In genomic region chr5:114358329-114358728, GRCh38 we compare ENCODE assay signal across 23 cellular contexts. TPM values are rescaled to one million over a fixed set of nuclear protein-coding genes. Genes with fewer than 3 reads are reported as not detected.
DNase-seq lines count a peak whose midpoint lies in the region; ATAC-seq, FAIRE-seq and TF ChIP-seq lines count a peak whose summit lies in the region.
"Had no signal": no experiment of that assay in that cellular context is flagged by ENCODE, and none has a peak within 500 bp of the region (broad histone marks: within the 10 kb centered on the region; RNA-seq: fewer than 3 reads in every experiment).

No MANE protein-coding gene starts in this region.

- H3K9me2 ChIP-seq in GM23338 (ENCODE audit: insufficient read depth) (no peaks in the 10 kb centered on the region), MM.1S (replicated peaks; ENCODE audit: insufficient read depth, low read length) (no peaks in the 10 kb centered on the region), neural cell (ENCODE audit: insufficient read depth, low read length) (no peaks in the 10 kb centered on the region)

- no peaks in the 10 kb centered on the region for H3K36me3 ChIP-seq in GM23338 (ENCODE audit: insufficient read depth)
- no peaks in the 10 kb centered on the region for H3K36me3 ChIP-seq in MM.1S (replicated peaks; ENCODE audit: insufficient read depth, low read length)
- no peaks in the 10 kb centered on the region for H3K36me3 ChIP-seq in neural cell (ENCODE audit: insufficient read depth, low read length)
- H3K36me3 ChIP-seq in ascending aorta, result no peaks in the 10 kb centered on the region
- H3K36me3 ChIP-seq: BE2C, MG63, prostate gland, spleen had no signal

- no peaks in the 10 kb centered on the region; the same call in 1 of the 3 replicates for H3K9me3 Mint-ChIP-seq in GM23338
- H3K9me3 Mint-ChIP-seq: natural killer cell treated with Interleukin-12 subunit alpha and Interleukin-12 subunit beta and Interleukin-15 and Interleukin-18, amount 100 ng/mL, for 72 hours had no signal

- no peak for TF ChIP-seq POLR2A in H54 (IDR thresholded peaks at IDR 0.05; ENCODE audit: low read depth, low read length)

- H3K4me1 Mint-ChIP-seq in GM23338, result peaks cover 44% of the 10 kb centered on the region

- H3F3A ChIP-seq in GM23338 (replicated peaks; ENCODE audit: low read depth), result no peaks in the 10 kb centered on the region
- peaks cover 9% of the 10 kb centered on the region; the same call in 1 of the 2 replicates for H3F3A ChIP-seq in MM.1S (ENCODE audit: insufficient read depth, low read length)
- no peaks in the 10 kb centered on the region for H3F3A ChIP-seq in neural cell (ENCODE audit: insufficient read depth, low read length, poor library complexity, severe bottlenecking)

- TF ChIP-seq RAD21 in neural cell (conservative IDR thresholded peaks at IDR 0.05), result peak; percentile 85

- no peak overlapping the region for H3K4me3 ChIP-seq in GM23338
- H3K4me3 ChIP-seq in MM.1S (ENCODE audit: low read length), result no peak overlapping the region
- no peak overlapping the region for H3K4me3 ChIP-seq in choroid plexus epithelial cell (ENCODE audit: low read depth, low read length)
- H3K4me3 ChIP-seq in neural cell (ENCODE audit: low read length), result no peak overlapping the region
- no peak overlapping the region for H3K4me3 ChIP-seq in ascending aorta
- H3K4me3 ChIP-seq: coronary artery, MG63, prostate gland, spleen had no signal

- H3K4me3 Mint-ChIP-seq in GM23338, result no peak overlapping the region
- H3K4me3 Mint-ChIP-seq: natural killer cell treated with Interleukin-12 subunit alpha and Interleukin-12 subunit beta and Interleukin-15 and Interleukin-18, amount 100 ng/mL, for 72 hours had no signal

- peaks cover 40% of the 10 kb centered on the region for H3K4me1 ChIP-seq in GM23338 (ENCODE audit: insufficient read depth)
- H3K4me1 ChIP-seq in MM.1S (ENCODE audit: low read length), result no peaks in the 10 kb centered on the region
- H3K4me1 ChIP-seq in ascending aorta, result peaks cover 10 to 12% of the 10 kb centered on the region in 2 donors
- H3K4me1 ChIP-seq: BE2C, prostate gland had no signal

- DNase-seq in GM23338 (ENCODE audit: low spot score) (no peak), MM.1S (no peak), choroid plexus epithelial cell (ENCODE audit: low read depth) (no peak), inferior parietal cortex (ENCODE audit: extremely low spot score) (no peak), ascending aorta (ENCODE audit: low spot score in 2 of 2) (no peak), H54 (ENCODE audit: insufficient read length, low spot score) (no peak), NCI-H1694 (lab: John Stamatoyannopoulos, UW) (no peak)
- DNase-seq: activated CD4-positive, alpha-beta T cell treated with anti-CD3 and anti-CD28 coated beads, Interleukin-2, amount 50 U/mL, for 4 hours; activated gamma-delta T cell; BE2C; GDM1; kidney glomerular epithelial cell; mesendoderm; MG63; NCI-H187 treated with DMSO at 0.1 percent for 48 hours; spleen; stimulated activated CD8-positive, alpha-beta memory T cell treated with anti-CD3 and anti-CD28 coated beads, Interleukin-4, amount 100 ng/mL, for 48 hours had no signal

- H3K27me3 ChIP-seq in GM23338 (ENCODE audit: insufficient read depth), result no peaks in the 10 kb centered on the region
- no peaks in the 10 kb centered on the region for H3K27me3 ChIP-seq in MM.1S (replicated peaks; ENCODE audit: insufficient read depth, low read length)
- H3K27me3 ChIP-seq in neural cell (ENCODE audit: insufficient read depth, low read depth, low read length), result peaks cover 22% of the 10 kb centered on the region
- peaks cover 9% of the 10 kb centered on the region for H3K27me3 ChIP-seq in ascending aorta

- TF ChIP-seq EP300 in neural cell (conservative IDR thresholded peaks at IDR 0.05; ENCODE audit: poor library complexity, severe bottlenecking), result no peak

- peaks cover 5% of the 10 kb centered on the region; the same call in 2 of the 3 replicates for H3K36me3 Mint-ChIP-seq in GM23338 (ENCODE audit: low read depth)
- H3K36me3 Mint-ChIP-seq: natural killer cell treated with Interleukin-12 subunit alpha and Interleukin-12 subunit beta and Interleukin-15 and Interleukin-18, amount 100 ng/mL, for 72 hours had no signal

- H3K27me3 Mint-ChIP-seq in GM23338 (ENCODE audit: insufficient read depth, low read depth, poor library complexity), result peaks cover 8% of the 10 kb centered on the region

- H2AFZ ChIP-seq in GM23338 (no peak overlapping the region), MM.1S (ENCODE audit: low read length) (no peak overlapping the region), neural cell (ENCODE audit: low read depth, low read length) (no peak overlapping the region)

- H3K9ac ChIP-seq in MM.1S (ENCODE audit: low read length) (no peak overlapping the region), neural cell (ENCODE audit: low read length) (no peak overlapping the region)

- no peak for ATAC-seq in GM23338
- ATAC-seq: natural killer cell treated with Interleukin-12 subunit alpha and Interleukin-12 subunit beta and Interleukin-15 and Interleukin-18, amount 100 ng/mL, for 72 hours; Right ventricle myocardium inferior had no signal

- H4K20me1 ChIP-seq in GM23338 (replicated peaks; ENCODE audit: insufficient read depth) (no peaks in the 10 kb centered on the region), MM.1S (ENCODE audit: insufficient read depth, low read length) (no peaks in the 10 kb centered on the region), neural cell (ENCODE audit: insufficient read depth) (no peaks in the 10 kb centered on the region)

- peak in 1 of 2 experiments; percentile 51; a peak in 3 of 4 replicates for TF ChIP-seq CTCF in GM23338 (conservative IDR thresholded peaks at IDR 0.05; ENCODE audit: low read depth in 2 of 2)
- TF ChIP-seq CTCF in MM.1S (IDR thresholded peaks at IDR 0.05; ENCODE audit: low read length), result peak; percentile 13; the same call in 1 of the 2 replicates
- peak; percentile 11 for TF ChIP-seq CTCF in choroid plexus epithelial cell (conservative IDR thresholded peaks at IDR 0.05; ENCODE audit: low read depth, low read length)
- peak; percentile 79 for TF ChIP-seq CTCF in neural cell (IDR thresholded peaks at IDR 0.05; ENCODE audit: poor library complexity, severe bottlenecking)
- no peak for TF ChIP-seq CTCF in ascending aorta (IDR thresholded peaks at IDR 0.05)

- H3K4me2 ChIP-seq in GM23338 (peak overlapping the region; percentile 70; the same call in 1 of the 2 replicates), MM.1S (ENCODE audit: low read depth, low read length) (no peak overlapping the region), neural cell (ENCODE audit: low read length) (no peak overlapping the region)

- no peak for FAIRE-seq in H54 (lab: Jason Lieb, UNC)

- H3K27ac Mint-ChIP-seq in GM23338, result peak overlapping the region; percentile 56; the same call in 1 of the 2 replicates
- H3K27ac Mint-ChIP-seq: natural killer cell treated with Interleukin-12 subunit alpha and Interleukin-12 subunit beta and Interleukin-15 and Interleukin-18, amount 100 ng/mL, for 72 hours had no signal

- H3K79me2 ChIP-seq in GM23338 (replicated peaks; ENCODE audit: insufficient read depth) (peaks cover 4% of the 10 kb centered on the region; the same call in 1 of the 2 replicates), MM.1S (ENCODE audit: low read length) (no peaks in the 10 kb centered on the region), neural cell (replicated peaks; ENCODE audit: insufficient read depth, low read length) (no peaks in the 10 kb centered on the region)

- no peaks in the 10 kb centered on the region for H3K9me3 ChIP-seq in MM.1S (replicated peaks; ENCODE audit: insufficient read depth, low read length)
- no peaks in the 10 kb centered on the region for H3K9me3 ChIP-seq in neural cell (ENCODE audit: low read length)
- no peaks in the 10 kb centered on the region for H3K9me3 ChIP-seq in ascending aorta
- H3K9me3 ChIP-seq: BE2C, MG63, prostate gland, spleen had no signal

- H3K27ac ChIP-seq in GM23338 (ENCODE audit: low read depth) (no peak overlapping the region), MM.1S (ENCODE audit: low read length) (no peak overlapping the region), neural cell (ENCODE audit: low read length) (no peak overlapping the region), ascending aorta (no peak overlapping the region)
- H3K27ac ChIP-seq: coronary artery, prostate gland, spleen had no signal

- intact Hi-C loops in ascending aorta (cut with DNase I), result no loop called here

TF ChIP-seq in GM23338, 12 proteins besides CTCF, POLR2A, EP300 and RAD21 (continues in another document):
- TF ChIP-seq EZH2 (IDR thresholded peaks at IDR 0.05; ENCODE audit: low read depth, unreplicated experiment) (no peak), JUNB (IDR thresholded peaks at IDR 0.05; ENCODE audit: unreplicated experiment) (no peak), STAT1 (IDR thresholded peaks at IDR 0.05; ENCODE audit: unreplicated experiment) (no peak), ZNF114 (CRISPR knock-in tag; IDR thresholded peaks at IDR 0.05) (no peak), POLR2AphosphoS5 (IDR thresholded peaks at IDR 0.05; ENCODE audit: low read depth) (no peak)

TF ChIP-seq in neural cell, 6 proteins besides CTCF, POLR2A, EP300 and RAD21:
- TF ChIP-seq POLR2AphosphoS5 (IDR thresholded peaks at IDR 0.05) (no peak), SMC3 (conservative IDR thresholded peaks at IDR 0.05; ENCODE audit: poor library complexity) (peak; percentile 92)

RNA-seq across cellular contexts. Expression of gene KCNN2, which starts 3.5 kb away (rescaled TPM):
- total RNA-seq in GM23338 (2014; rRNA removed; shearing (Covaris generic)), result 14.7 and 24.7 TPM in 2 replicates
- polyA plus RNA-seq in GM23338 (2016; fragmentation: Nextera tagmentation; extraction: Ambion mirVana), result 12.9 and 15.9 TPM in 2 replicates
- polyA plus RNA-seq in neural cell, result 1.0 and 1.6 TPM in 2 replicates
- 2.3 and 4.4 TPM in 2 replicates for polyA minus RNA-seq in neural cell
- 10.0 TPM for total RNA-seq in ascending aorta
- total RNA-seq: natural killer cell treated with Interleukin-12 subunit alpha and Interleukin-12 subunit beta and Interleukin-15 and Interleukin-18, amount 100 ng/mL, for 72 hours; T-helper 1 cell treated with Interleukin-12 subunit alpha and Interleukin-12 subunit beta and Interleukin-4 antibody, amounts not matched to agents 30 ng/mL and 1 ng/mL, for 36 hours had no signal

Comparison
In these comparisons a context has a peak if more than half of its experiments do, and no peak if none do; other contexts are left out.
1. CTCF ChIP-seq: peak in MM.1S (single experiment), choroid plexus epithelial cell (single experiment) and neural cell (single experiment); none in ascending aorta (0 of 3).